2 cellular contexts compared by ENCODE assay signal in genomic region chr6:7907159-7907558, GRCh38.
A peak's percentile ranks its signal among the peaks of the same experiment; 100 is the strongest.
TF ChIP-seq lines count a peak whose summit lies in the region.

No MANE protein-coding gene starts in this region.

TF ChIP-seq in HepG2, 621 proteins besides CTCF, POLR2A, EP300 and RAD21:
- TF ChIP-seq, protein P1, sequence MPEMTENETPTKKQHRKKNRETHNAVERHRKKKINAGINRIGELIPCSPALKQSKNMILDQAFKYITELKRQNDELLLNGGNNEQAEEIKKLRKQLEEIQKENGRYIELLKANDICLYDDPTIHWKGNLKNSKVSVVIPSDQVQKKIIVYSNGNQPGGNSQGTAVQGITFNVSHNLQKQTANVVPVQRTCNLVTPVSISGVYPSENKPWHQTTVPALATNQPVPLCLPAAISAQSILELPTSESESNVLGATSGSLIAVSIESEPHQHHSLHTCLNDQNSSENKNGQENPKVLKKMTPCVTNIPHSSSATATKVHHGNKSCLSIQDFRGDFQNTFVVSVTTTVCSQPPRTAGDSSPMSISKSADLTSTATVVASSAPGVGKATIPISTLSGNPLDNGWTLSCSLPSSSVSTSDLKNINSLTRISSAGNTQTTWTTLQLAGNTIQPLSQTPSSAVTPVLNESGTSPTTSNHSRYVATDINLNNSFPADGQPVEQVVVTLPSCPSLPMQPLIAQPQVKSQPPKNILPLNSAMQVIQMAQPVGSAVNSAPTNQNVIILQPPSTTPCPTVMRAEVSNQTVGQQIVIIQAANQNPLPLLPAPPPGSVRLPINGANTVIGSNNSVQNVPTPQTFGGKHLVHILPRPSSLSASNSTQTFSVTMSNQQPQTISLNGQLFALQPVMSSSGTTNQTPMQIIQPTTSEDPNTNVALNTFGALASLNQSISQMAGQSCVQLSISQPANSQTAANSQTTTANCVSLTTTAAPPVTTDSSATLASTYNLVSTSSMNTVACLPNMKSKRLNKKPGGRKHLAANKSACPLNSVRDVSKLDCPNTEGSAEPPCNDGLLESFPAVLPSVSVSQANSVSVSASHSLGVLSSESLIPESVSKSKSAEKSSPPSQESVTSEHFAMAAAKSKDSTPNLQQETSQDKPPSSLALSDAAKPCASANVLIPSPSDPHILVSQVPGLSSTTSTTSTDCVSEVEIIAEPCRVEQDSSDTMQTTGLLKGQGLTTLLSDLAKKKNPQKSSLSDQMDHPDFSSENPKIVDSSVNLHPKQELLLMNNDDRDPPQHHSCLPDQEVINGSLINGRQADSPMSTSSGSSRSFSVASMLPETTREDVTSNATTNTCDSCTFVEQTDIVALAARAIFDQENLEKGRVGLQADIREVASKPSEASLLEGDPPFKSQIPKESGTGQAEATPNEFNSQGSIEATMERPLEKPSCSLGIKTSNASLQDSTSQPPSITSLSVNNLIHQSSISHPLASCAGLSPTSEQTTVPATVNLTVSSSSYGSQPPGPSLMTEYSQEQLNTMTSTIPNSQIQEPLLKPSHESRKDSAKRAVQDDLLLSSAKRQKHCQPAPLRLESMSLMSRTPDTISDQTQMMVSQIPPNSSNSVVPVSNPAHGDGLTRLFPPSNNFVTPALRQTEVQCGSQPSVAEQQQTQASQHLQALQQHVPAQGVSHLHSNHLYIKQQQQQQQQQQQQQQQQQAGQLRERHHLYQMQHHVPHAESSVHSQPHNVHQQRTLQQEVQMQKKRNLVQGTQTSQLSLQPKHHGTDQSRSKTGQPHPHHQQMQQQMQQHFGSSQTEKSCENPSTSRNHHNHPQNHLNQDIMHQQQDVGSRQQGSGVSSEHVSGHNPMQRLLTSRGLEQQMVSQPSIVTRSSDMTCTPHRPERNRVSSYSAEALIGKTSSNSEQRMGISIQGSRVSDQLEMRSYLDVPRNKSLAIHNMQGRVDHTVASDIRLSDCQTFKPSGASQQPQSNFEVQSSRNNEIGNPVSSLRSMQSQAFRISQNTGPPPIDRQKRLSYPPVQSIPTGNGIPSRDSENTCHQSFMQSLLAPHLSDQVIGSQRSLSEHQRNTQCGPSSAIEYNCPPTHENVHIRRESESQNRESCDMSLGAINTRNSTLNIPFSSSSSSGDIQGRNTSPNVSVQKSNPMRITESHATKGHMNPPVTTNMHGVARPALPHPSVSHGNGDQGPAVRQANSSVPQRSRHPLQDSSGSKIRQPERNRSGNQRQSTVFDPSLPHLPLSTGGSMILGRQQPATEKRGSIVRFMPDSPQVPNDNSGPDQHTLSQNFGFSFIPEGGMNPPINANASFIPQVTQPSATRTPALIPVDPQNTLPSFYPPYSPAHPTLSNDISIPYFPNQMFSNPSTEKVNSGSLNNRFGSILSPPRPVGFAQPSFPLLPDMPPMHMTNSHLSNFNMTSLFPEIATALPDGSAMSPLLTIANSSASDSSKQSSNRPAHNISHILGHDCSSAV (CRISPR knock-in tag; IDR thresholded peaks at IDR 0.05; ENCODE audit: borderline replicate concordance) = no peak
- TF ChIP-seq SOX6 (IDR thresholded peaks at IDR 0.05) = no peak
- 0 out of 2 replicates have a peak, but pooled peaks have one; percentile 29 for TF ChIP-seq SOX6 (CRISPR knock-in tag; IDR thresholded peaks at IDR 0.05)
- TF ChIP-seq CCDC6 (CRISPR knock-in tag; IDR thresholded peaks at IDR 0.05) = no peak
- TF ChIP-seq ZNF230 (CRISPR knock-in tag; IDR thresholded peaks at IDR 0.05) = no peak
- TF ChIP-seq GFI1 (CRISPR knock-in tag; IDR thresholded peaks at IDR 0.05; ENCODE audit: borderline replicate concordance) = no peak
- no peak for TF ChIP-seq ZNF563 (CRISPR knock-in tag; IDR thresholded peaks at IDR 0.05)
- no peak for TF ChIP-seq DR1 (CRISPR knock-in tag; IDR thresholded peaks at IDR 0.05)
- 0 out of 2 replicates have a peak, but pooled peaks have one; percentile 32 for TF ChIP-seq ZNF605 (CRISPR knock-in tag; IDR thresholded peaks at IDR 0.05)
- TF ChIP-seq ZSCAN21 (CRISPR knock-in tag; IDR thresholded peaks at IDR 0.05; ENCODE audit: borderline replicate concordance) = no peak
- no peak for TF ChIP-seq RXRB (CRISPR knock-in tag; IDR thresholded peaks at IDR 0.05; ENCODE audit: borderline replicate concordance)
- TF ChIP-seq, protein P2, sequence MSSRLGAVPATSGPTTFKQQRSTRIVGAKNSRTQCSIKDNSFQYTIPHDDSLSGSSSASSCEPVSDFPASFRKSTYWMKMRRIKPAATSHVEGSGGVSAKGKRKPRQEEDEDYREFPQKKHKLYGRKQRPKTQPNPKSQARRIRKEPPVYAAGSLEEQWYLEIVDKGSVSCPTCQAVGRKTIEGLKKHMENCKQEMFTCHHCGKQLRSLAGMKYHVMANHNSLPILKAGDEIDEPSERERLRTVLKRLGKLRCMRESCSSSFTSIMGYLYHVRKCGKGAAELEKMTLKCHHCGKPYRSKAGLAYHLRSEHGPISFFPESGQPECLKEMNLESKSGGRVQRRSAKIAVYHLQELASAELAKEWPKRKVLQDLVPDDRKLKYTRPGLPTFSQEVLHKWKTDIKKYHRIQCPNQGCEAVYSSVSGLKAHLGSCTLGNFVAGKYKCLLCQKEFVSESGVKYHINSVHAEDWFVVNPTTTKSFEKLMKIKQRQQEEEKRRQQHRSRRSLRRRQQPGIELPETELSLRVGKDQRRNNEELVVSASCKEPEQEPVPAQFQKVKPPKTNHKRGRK (CRISPR knock-in tag; IDR thresholded peaks at IDR 0.05) = no peak
- no peak for TF ChIP-seq ASH2L (IDR thresholded peaks at IDR 0.05; ENCODE audit: insufficient read length, low read depth, low read length)
- TF ChIP-seq GATA4 (IDR thresholded peaks at IDR 0.05; ENCODE audit: borderline replicate concordance, low read depth) = no peak
- TF ChIP-seq MED13 (CRISPR knock-in tag; IDR thresholded peaks at IDR 0.05) = no peak

TF ChIP-seq in endothelial cell of umbilical vein, 7 proteins besides CTCF, POLR2A, EP300 and RAD21:
- TF ChIP-seq FOS (IDR thresholded peaks at IDR 0.05; ENCODE audit: borderline replicate concordance, insufficient read depth, low read length) = no peak
